ENCODE assay signal across 26 cellular contexts in genomic region chr9:133587051-133587450, GRCh38. TPM values are rescaled to one million over a fixed set of nuclear protein-coding genes. Genes with fewer than 3 reads are reported as not detected.
"Had no signal": no experiment of that assay in that cellular context is flagged by ENCODE, and none has a peak within 500 bp of the region (broad histone marks: within the 10 kb centered on the region; RNA-seq: fewer than 3 reads in every experiment).

No MANE protein-coding gene starts in this region.

- ATAC-seq: activated CD8-positive, alpha-beta T cell treated with anti-CD3 and anti-CD28 coated beads, Interleukin-2, amount 10 ng/mL, durations not matched to agents 7 days and 5 days; body of pancreas; T-helper 17 cell; WTC11 had no signal

- H3K9me3 ChIP-seq: ascending aorta, body of pancreas, Peyer's patch had no signal

- H3K36me3 ChIP-seq: ascending aorta, Peyer's patch had no signal

- H3K4me3 ChIP-seq: ascending aorta, body of pancreas, Peyer's patch had no signal

- H3K27me3 ChIP-seq: Peyer's patch had no signal

- H3K4me1 ChIP-seq: body of pancreas had no signal

- DNase-seq: activated CD4-positive, alpha-beta T cell treated with anti-CD3 and anti-CD28 coated beads for 48 hours; activated CD4-positive, alpha-beta T cell treated with anti-CD3 and anti-CD28 coated beads, Interleukin-2, amount 50 U/mL, for 4 hours; activated CD4-positive, CD25-positive, alpha-beta regulatory T cell treated with anti-CD3 and anti-CD28 coated beads, Interleukin-2, amount 50 U/mL, for 72 hours; activated CD8-positive, alpha-beta memory T cell treated with anti-CD3 and anti-CD28 coated beads, Interleukin-2, amount 50 U/mL, for 48 hours; activated CD8-positive, alpha-beta T cell treated with anti-CD3 and anti-CD28 coated beads, Interleukin-2, amount 10 ng/mL, durations not matched to agents 7 days and 5 days; activated naive CD4-positive, alpha-beta T cell treated with anti-CD3 and anti-CD28 coated beads, Interleukin-2, amount 50 U/mL, for 16 hours; activated naive CD8-positive, alpha-beta T cell treated with anti-CD3 and anti-CD28 coated beads, Interleukin-2, amount 10 ng/mL, durations not matched to agents 7 days and 5 days; activated T-cell treated with anti-CD3 and anti-CD28 coated beads, Interleukin-2, amount 50 U/mL, for 1 hour; body of pancreas; KG1; NCI-H1092; NCI-H1417; NCI-H1930; NCI-H510A treated with DMSO at 0.1 percent for 48 hours; NCI-H69; NK-92 treated with Interleukin-12 subunit alpha and Interleukin-12 subunit beta, amount 100 ng/mL, for 24 hours; Peyer's patch; SHP77 treated with DMSO at 0.1 percent for 48 hours; T-helper 17 cell; T-helper 9 cell had no signal

- H3K27ac ChIP-seq: ascending aorta, body of pancreas, Peyer's patch, RWPE1 had no signal

RNA-seq across cellular contexts. Expression of gene FAM163B, which starts 22.1 kb away (rescaled TPM):
- total RNA-seq: activated CD8-positive, alpha-beta T cell treated with anti-CD3 and anti-CD28 coated beads, Interleukin-2, amount 10 ng/mL, durations not matched to agents 7 days and 5 days; activated naive CD8-positive, alpha-beta T cell treated with anti-CD3 and anti-CD28 coated beads, Interleukin-2, amount 10 ng/mL, durations not matched to agents 7 days and 5 days; ascending aorta; bronchial epithelial cell; LHCN-M2; MCF 10A; Peyer's patch; T-helper 17 cell had no signal

RNA-seq across cellular contexts. Expression of gene DBH, which starts 49.1 kb away (rescaled TPM):
- total RNA-seq: activated CD8-positive, alpha-beta T cell treated with anti-CD3 and anti-CD28 coated beads, Interleukin-2, amount 10 ng/mL, durations not matched to agents 7 days and 5 days; activated naive CD8-positive, alpha-beta T cell treated with anti-CD3 and anti-CD28 coated beads, Interleukin-2, amount 10 ng/mL, durations not matched to agents 7 days and 5 days; ascending aorta; body of pancreas; bronchial epithelial cell; LHCN-M2; MCF 10A; Peyer's patch had no signal

RNA-seq across cellular contexts. Expression of gene ADAMTSL2, which starts 52.5 kb away (rescaled TPM):
- total RNA-seq: activated CD8-positive, alpha-beta T cell treated with anti-CD3 and anti-CD28 coated beads, Interleukin-2, amount 10 ng/mL, durations not matched to agents 7 days and 5 days; bronchial epithelial cell; LHCN-M2; MCF 10A; T-helper 17 cell had no signal
